In genomic region chr3:52055537-52056351, GRCh38 we compare ENCODE assay signal across 8 cellular contexts. TPM values are rescaled to one million over a fixed set of nuclear protein-coding genes. Genes with fewer than 3 reads are reported as not detected.
DNase-seq lines count a peak whose midpoint lies in the region; ATAC-seq, FAIRE-seq and TF ChIP-seq lines count a peak whose summit lies in the region.

No MANE protein-coding gene starts in this region.

- H3K9me3 ChIP-seq in breast epithelium, result no peaks in the 10 kb centered on the region
- H3K9me3 ChIP-seq in kidney (ENCODE audit: control insufficient read depth in 1 of 2, low read length in 2 of 2), result no peaks in the 10 kb centered on the region

- in situ Hi-C loops in ACHN (cut with HindIII; ENCODE audit: low pct_ligation_motif_present, low pct_unique_long_range_greater_than_20kb, low sequenced_read_pairs), result no loop called here

- TF ChIP-seq CTCF in breast epithelium (IDR thresholded peaks at IDR 0.05) (peak in 1 of 3 donors; percentile 15), kidney (IDR thresholded peaks at IDR 0.05; ENCODE audit: borderline replicate concordance, extremely low read depth, insufficient read depth) (peak; percentile 23)

- H3K27me3 ChIP-seq in breast epithelium, result no peaks in the 10 kb centered on the region

- H3K4me3 ChIP-seq in breast epithelium (peak overlapping the region; percentile 69 to 95 (median 78)), kidney (ENCODE audit: low read length in 2 of 2) (peak overlapping the region; percentile 73 to 74)

- H3K27ac ChIP-seq in breast epithelium (peak overlapping the region; percentile 87 to 94), kidney (ENCODE audit: low read depth in 2 of 2, low read length in 2 of 2) (peak overlapping the region; percentile 63 to 71)

- H3K4me1 ChIP-seq in breast epithelium (peaks cover 16 to 31% of the 10 kb centered on the region in 2 donors), kidney (ENCODE audit: control insufficient read depth in 1 of 2, insufficient read depth in 1 of 2, low read depth in 1 of 2, low read length in 2 of 2) (peaks cover 15 to 44% of the 10 kb centered on the region in 2 donors)

- intact Hi-C loops in breast epithelium (cut with DNase I; ENCODE audit: low total_unique reads) (loop anchor here (5.0 to 10.0 kb wide), 2 partner anchors 51 to 97 kb away; partner anchors contain the start of gene POC1A), kidney (cut with DNase I) (no loop called here)

- no peaks in the 10 kb centered on the region for H3K36me3 ChIP-seq in breast epithelium
- peaks cover 7 to 8% of the 10 kb centered on the region in 2 donors for H3K36me3 ChIP-seq in kidney (ENCODE audit: control insufficient read depth in 1 of 2, insufficient read depth in 2 of 2, low read length in 2 of 2)

- peak overlapping the region; percentile 86 for H3K9ac ChIP-seq in kidney (ENCODE audit: low read length in 2 of 2)

- FAIRE-seq in kidney (lab: Jason Lieb, UNC), result no peak

- DNase-seq in ACHN, result peak; percentile 56
- peak; percentile 29 for DNase-seq in T-helper 9 cell
- DNase-seq in breast epithelium (ENCODE audit: low spot score in 2 of 2), result no peak
- DNase-seq in kidney, result peak; percentile 88
- DNase-seq in stimulated activated CD4-positive, alpha-beta T cell treated with anti-CD3 and anti-CD28 coated beads, Interleukin-2, amount 100 ng/mL, for 48 hours, result peak; percentile 25 to 37
- no peak for DNase-seq in DMS79 treated with DMSO at 0.1 percent for 48 hours (lab: John Stamatoyannopoulos, UW)

- peak; percentile 18 for ATAC-seq in GM18505 (IDR thresholded peaks at IDR 0.05; ENCODE audit: unreplicated experiment)
- ATAC-seq in HG03439 (IDR thresholded peaks at IDR 0.05; ENCODE audit: unreplicated experiment), result peak; percentile 15

- TF ChIP-seq POLR2A in GM18505 (IDR thresholded peaks at IDR 0.05; ENCODE audit: borderline replicate concordance, extremely low read depth, insufficient read depth, insufficient read length) (peak; percentile 29), breast epithelium (IDR thresholded peaks at IDR 0.05) (no peak)

RNA-seq across cellular contexts. Expression of gene DUSP7, which starts 0.6 kb away (rescaled TPM):
- total RNA-seq in breast epithelium (10 to 100 TPM in 1 of 3 donors, 1 to 10 TPM in 2; 7.0 to 11.1 (median 8.6) TPM), kidney (19.8 TPM)
- 10.1 TPM for polyA plus RNA-seq in kidney (ENCODE audit: insufficient read depth, low read depth, low replicate concordance)

Comparison
In these comparisons a context has a peak if more than half of its experiments do, and no peak if none do; other contexts are left out.
1. DNase-seq: peak in ACHN (single experiment), T-helper 9 cell (single experiment), kidney (single experiment) and stimulated activated CD4-positive, alpha-beta T cell treated with anti-CD3 and anti-CD28 coated beads, Interleukin-2, amount 100 ng/mL, for 48 hours (2 of 2); none in breast epithelium (0 of 2) and DMS79 treated with DMSO at 0.1 percent for 48 hours (single experiment).